21 cellular contexts compared by ENCODE assay signal in the genomic region with DNA sequence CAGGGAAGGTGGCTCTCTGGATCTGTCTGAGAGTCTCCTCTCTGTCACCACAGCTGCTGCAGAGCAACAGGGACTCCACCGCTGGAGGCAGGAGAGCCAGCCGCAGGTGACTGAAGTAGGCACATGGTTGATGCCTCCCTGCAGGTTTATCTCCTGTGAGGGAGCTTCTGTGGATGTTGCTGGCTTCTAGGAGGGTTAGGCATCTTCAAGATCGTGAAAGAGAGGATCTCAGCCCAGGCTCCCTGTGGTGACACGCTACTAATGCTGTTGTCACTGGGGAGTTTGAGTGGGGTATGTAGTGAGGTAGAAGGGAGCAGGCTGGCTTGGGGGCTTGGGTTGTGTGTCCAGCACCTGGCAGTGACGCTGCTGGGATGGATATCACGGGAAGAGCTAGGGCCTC.
"Had no signal": no experiment of that assay in that cellular context is flagged by ENCODE, and none has a peak within 500 bp of the region (broad histone marks: within the 10 kb centered on the region; RNA-seq: fewer than 3 reads in every experiment).

No MANE protein-coding gene starts in this region.

- H3K9me3 ChIP-seq: adrenal gland had no signal

- DNase-seq: activated CD4-positive, alpha-beta T cell treated with anti-CD3 and anti-CD28 coated beads for 4 hours; activated CD8-positive, alpha-beta memory T cell treated with anti-CD3 and anti-CD28 coated beads, Interleukin-2, amount 50 U/mL, for 48 hours; activated CD8-positive, alpha-beta T cell treated with anti-CD3 and anti-CD28 coated beads, Interleukin-2, amount 10 ng/mL, durations not matched to agents 7 days and 5 days; activated naive CD4-positive, alpha-beta T cell treated with anti-CD3 and anti-CD28 coated beads, Interleukin-2, amount 50 U/mL, for 16 hours; activated naive CD8-positive, alpha-beta T cell treated with anti-CD3 and anti-CD28 coated beads, Interleukin-2, amount 10 ng/mL, durations not matched to agents 7 days and 5 days; activated T-cell treated with anti-CD3 and anti-CD28 coated beads, Interleukin-2, amount 50 U/mL, for 1 hour; adrenal gland; anterior cingulate cortex; central memory CD4-positive, alpha-beta T cell; KG1; NCI-H1092 treated with DMSO at 0.1 percent for 48 hours; NCI-H1417 treated with DMSO at 0.1 percent for 48 hours; NCI-H1694; NCI-H2029; NCI-H2107; NCI-H446; NCI-H526; NCI-H82; SHP77 treated with DMSO at 0.1 percent for 48 hours had no signal

- H3K27me3 ChIP-seq: adrenal gland had no signal

- H3K27ac ChIP-seq: adrenal gland had no signal

- FAIRE-seq: RCC 7860 had no signal

- ATAC-seq: activated CD4-positive, CD25-positive, alpha-beta regulatory T cell treated with anti-CD3 and anti-CD28 coated beads, Interleukin-2, amount 50 U/mL, for 24 hours; activated CD8-positive, alpha-beta T cell treated with anti-CD3 and anti-CD28 coated beads, Interleukin-2, amount 10 ng/mL, durations not matched to agents 7 days and 5 days had no signal

- H3K4me3 ChIP-seq: adrenal gland had no signal

- H3K36me3 ChIP-seq: adrenal gland had no signal
